Comparison of ENCODE assay signal across 1 cellular context in the genomic region with DNA sequence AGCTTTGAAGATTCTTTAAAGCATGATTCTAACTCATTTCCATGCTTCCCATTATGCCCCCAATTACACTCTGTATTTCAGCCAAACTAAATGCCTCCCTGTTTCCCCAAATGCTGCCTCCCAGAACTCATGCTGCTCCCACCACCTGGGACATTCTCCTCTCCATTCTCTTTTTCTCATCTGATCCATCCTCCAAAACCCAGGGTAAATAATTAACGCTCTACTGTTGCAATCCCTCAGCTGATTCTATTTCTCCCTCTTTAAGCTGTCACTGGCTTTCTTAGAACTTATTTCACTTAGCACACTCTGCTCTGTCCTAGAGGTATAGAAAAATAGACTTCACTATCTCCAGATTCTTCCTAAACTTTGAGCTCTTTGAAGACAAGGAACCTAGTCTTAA.
TF ChIP-seq lines count a peak whose summit lies in the region.

No MANE protein-coding gene starts in this region.

TF ChIP-seq in HepG2, 621 proteins besides CTCF, POLR2A, EP300 and RAD21 (continued from another document):
- TF ChIP-seq KIAA2018 (CRISPR knock-in tag; IDR thresholded peaks at IDR 0.05; ENCODE audit: borderline replicate concordance): no peak
